In genomic region chr17:35932576-35932975, GRCh38 we compare ENCODE assay signal across 18 cellular contexts. TPM values are rescaled to one million over a fixed set of nuclear protein-coding genes. Genes with fewer than 3 reads are reported as not detected.
"Had no signal": no experiment of that assay in that cellular context is flagged by ENCODE, and none has a peak within 500 bp of the region (broad histone marks: within the 10 kb centered on the region; RNA-seq: fewer than 3 reads in every experiment).

No MANE protein-coding gene starts in this region.

- H3K27ac ChIP-seq: epithelial cell of prostate, left ventricle myocardium inferior, parathyroid adenoma had no signal

- DNase-seq: activated CD4-positive, alpha-beta T cell treated with anti-CD3 and anti-CD28 coated beads, Interleukin-2, amount 50 U/mL, for 4 hours; activated CD4-positive, CD25-positive, alpha-beta regulatory T cell treated with anti-CD3 and anti-CD28 coated beads, Interleukin-2, amount 50 U/mL, for 72 hours; activated gamma-delta T cell; activated T-cell treated with anti-CD3 and anti-CD28 coated beads, Interleukin-2, amount 50 U/mL, for 24 hours; cortex of kidney; effector memory CD4-positive, alpha-beta T cell; left ventricle myocardium inferior; nephron progenitor cell; retina; stimulated activated CD4-positive, alpha-beta T cell treated with anti-CD3 and anti-CD28 coated beads, Interleukin-4, amount 100 ng/mL, for 4 hours; stimulated activated naive CD8-positive, alpha-beta T cell treated with anti-CD3 and anti-CD28 coated beads, Interleukin-15, amount 100 ng/mL, for 72 hours; T-helper 9 cell had no signal

- H3K9ac ChIP-seq: parathyroid adenoma had no signal

- H3K36me3 ChIP-seq: left ventricle myocardium inferior had no signal

- H3K4me3 ChIP-seq: left ventricle myocardium inferior had no signal

- H2AFZ ChIP-seq: parathyroid adenoma had no signal

- H3K79me2 ChIP-seq: parathyroid adenoma had no signal

- H3K9me3 ChIP-seq: left ventricle myocardium inferior had no signal

RNA-seq across cellular contexts. Expression of gene RDM1, which starts 2.0 kb away (rescaled TPM):
- total RNA-seq: bronchial epithelial cell, left ventricle myocardium inferior, skeletal muscle tissue had no signal

RNA-seq across cellular contexts. Expression of gene LYZL6, which starts 10.9 kb away (rescaled TPM):
- total RNA-seq: bronchial epithelial cell, glomerular endothelial cell, left ventricle myocardium inferior, skeletal muscle tissue, urinary bladder had no signal

RNA-seq across cellular contexts. Expression of gene CCL16, which starts 48.7 kb away (rescaled TPM):
- total RNA-seq: bronchial epithelial cell, glomerular endothelial cell, left ventricle myocardium inferior, skeletal muscle tissue had no signal

RNA-seq across cellular contexts. Expression of gene CCL5, which starts 52.4 kb away (rescaled TPM):
- total RNA-seq: bronchial epithelial cell had no signal

RNA-seq across cellular contexts. Expression of gene CCL14, which starts 54.0 kb away (rescaled TPM):
- total RNA-seq: bronchial epithelial cell had no signal
